ENCODE assay signal across 17 cellular contexts in genomic region chr2:133139847-133140533, GRCh38.
DNase-seq lines count a peak whose midpoint lies in the region; ATAC-seq and TF ChIP-seq lines count a peak whose summit lies in the region.
"Had no signal": no experiment of that assay in that cellular context is flagged by ENCODE, and none has a peak within 500 bp of the region (broad histone marks: within the 10 kb centered on the region; RNA-seq: fewer than 3 reads in every experiment).

No MANE protein-coding gene starts in this region.

- no peak overlapping the region for H3K23ac ChIP-seq in neuronal stem cell (ENCODE audit: low read depth, low read length, poor library complexity)

- no peak overlapping the region for H3K4me2 ChIP-seq in neuronal stem cell (ENCODE audit: insufficient read depth, low read length, poor library complexity, severe bottlenecking)

- H3K4me1 Mint-ChIP-seq in endodermal cell, result peaks cover 29% of the 10 kb centered on the region
- H3K4me1 Mint-ChIP-seq: naive thymus-derived CD4-positive, alpha-beta T cell had no signal

- H3K36me3 Mint-ChIP-seq in endodermal cell (ENCODE audit: low read depth), result no peaks in the 10 kb centered on the region
- H3K36me3 Mint-ChIP-seq: naive thymus-derived CD4-positive, alpha-beta T cell had no signal

- H3K9ac ChIP-seq in HUES6 (ENCODE audit: low read length) (peak overlapping the region; percentile 16), endodermal cell (ENCODE audit: extremely low read depth, low read length, poor library complexity, severe bottlenecking) (no peak overlapping the region), neuronal stem cell (ENCODE audit: low read depth, low read length, poor library complexity) (no peak overlapping the region)

- no peak overlapping the region for H3K14ac ChIP-seq in neuronal stem cell (ENCODE audit: low read length)

- ATAC-seq in GM18861 (IDR thresholded peaks at IDR 0.05; ENCODE audit: unreplicated experiment) (peak; percentile 52), GM21576 (IDR thresholded peaks at IDR 0.05; ENCODE audit: unreplicated experiment) (no peak)
- ATAC-seq: left lung; naive thymus-derived CD4-positive, alpha-beta T cell had no signal

- H2AFZ ChIP-seq in neuronal stem cell (ENCODE audit: low read length), result no peak overlapping the region

- H3K27me3 ChIP-seq in HUES6 (ENCODE audit: control insufficient read depth, insufficient read depth, low read length) (no peaks in the 10 kb centered on the region), endodermal cell (ENCODE audit: control insufficient read depth, insufficient read depth, low read length, poor library complexity, severe bottlenecking) (no peaks in the 10 kb centered on the region), neuronal stem cell (ENCODE audit: control insufficient read depth in 3 of 3, insufficient read depth in 3 of 3, low read depth in 1 of 3, low read length in 3 of 3) (no peaks in the 10 kb centered on the region)
- H3K27me3 ChIP-seq: breast epithelium, left lung, right lobe of liver, SJSA1 had no signal

- DNase-seq in endodermal cell (no peak), neuronal stem cell (ENCODE audit: low spot score) (peak; percentile 6), RKO (ENCODE audit: low spot score) (no peak), NCI-H2081 treated with DMSO at 0.1 percent for 48 hours (lab: John Stamatoyannopoulos, UW) (no peak)
- DNase-seq in central memory CD4-positive, alpha-beta T cell, result no peak
- DNase-seq: DMS79 treated with DMSO at 0.1 percent for 48 hours; KBM-7; left lung; naive thymus-derived CD4-positive, alpha-beta T cell; NCI-H1694; right lobe of liver; stimulated activated CD4-positive, alpha-beta T cell treated with anti-CD3 and anti-CD28 coated beads, Interleukin-2, amount 100 ng/mL, for 48 hours had no signal

- H4K91ac ChIP-seq in neuronal stem cell (ENCODE audit: low read depth, low read length, poor library complexity), result no peak overlapping the region

- peaks cover 1% of the 10 kb centered on the region for H3K79me1 ChIP-seq in neuronal stem cell (ENCODE audit: low read depth, low read length)

- H3K27me3 Mint-ChIP-seq in endodermal cell (ENCODE audit: insufficient read depth), result peaks cover 18% of the 10 kb centered on the region
- H3K27me3 Mint-ChIP-seq: naive thymus-derived CD4-positive, alpha-beta T cell had no signal

- H3K4ac ChIP-seq in neuronal stem cell (ENCODE audit: low read length), result no peak overlapping the region

- no peak overlapping the region for H3K18ac ChIP-seq in neuronal stem cell (ENCODE audit: low read length)

- H3K4me3 Mint-ChIP-seq in endodermal cell, result no peak overlapping the region
- H3K4me3 Mint-ChIP-seq: naive thymus-derived CD4-positive, alpha-beta T cell had no signal

- peak overlapping the region; percentile 3 for H3K27ac Mint-ChIP-seq in endodermal cell
- H3K27ac Mint-ChIP-seq: naive thymus-derived CD4-positive, alpha-beta T cell had no signal

- H3K27ac ChIP-seq in HUES6 (ENCODE audit: low read depth, low read length) (peak overlapping the region; percentile 77; the same call in 1 of the 2 replicates), endodermal cell (ENCODE audit: low read depth, low read length) (peak overlapping the region; percentile 53), neuronal stem cell (replicated peaks; ENCODE audit: low read length) (no peak overlapping the region)
- H3K27ac ChIP-seq: breast epithelium, left lung, right lobe of liver, SJSA1 had no signal

- no peaks in the 10 kb centered on the region for H3K9me3 Mint-ChIP-seq in endodermal cell

- no peak overlapping the region for H2BK5ac ChIP-seq in neuronal stem cell (ENCODE audit: low read length)

- no peak overlapping the region for H2BK15ac ChIP-seq in neuronal stem cell (ENCODE audit: low read length)

- no peak overlapping the region for H2BK12ac ChIP-seq in neuronal stem cell (ENCODE audit: low read length)

- H3K36me3 ChIP-seq in HUES6 (ENCODE audit: control insufficient read depth, insufficient read depth, low read length), result no peaks in the 10 kb centered on the region
- H3K36me3 ChIP-seq in endodermal cell (ENCODE audit: control insufficient read depth, insufficient read depth, low read length), result no peaks in the 10 kb centered on the region
- peaks cover 0 to 9% of the 10 kb centered on the region in 2 donors for H3K36me3 ChIP-seq in neuronal stem cell (replicated peaks in 1 of 2; ENCODE audit: control insufficient read depth in 2 of 2, insufficient read depth in 2 of 2, low read length in 2 of 2)
- H3K36me3 ChIP-seq: breast epithelium, left lung, right lobe of liver, SJSA1 had no signal

- TF ChIP-seq CTCF in endodermal cell (conservative IDR thresholded peaks at IDR 0.05), result no peak

- H2AK5ac ChIP-seq in neuronal stem cell (ENCODE audit: low read depth, low read length), result no peak overlapping the region

- no peaks in the 10 kb centered on the region for H3K9me3 ChIP-seq in HUES6 (ENCODE audit: control insufficient read depth, insufficient read depth, low read depth, low read length)
- H3K9me3 ChIP-seq in endodermal cell (ENCODE audit: control insufficient read depth, low read length), result no peaks in the 10 kb centered on the region
- no peaks in the 10 kb centered on the region for H3K9me3 ChIP-seq in neuronal stem cell (replicated peaks in 1 of 2; ENCODE audit: control insufficient read depth in 2 of 2, insufficient read depth in 1 of 2, low read depth in 1 of 2, low read length in 2 of 2)
- H3K9me3 ChIP-seq: breast epithelium, left lung, right lobe of liver, SJSA1 had no signal

- 60 to 61% methylated on average over 4 of the region's 4 CpGs for WGBS in endodermal cell (ENCODE audit: insufficient coverage in 1 of 2, insufficient read length in 1 of 2), 2 experiments
- no CpG with 5 or more reads among the region's 4 CpGs for WGBS in neuronal stem cell (ENCODE audit: extremely low coverage in 2 of 2, insufficient read length in 2 of 2, insufficient replicate concordance in 1 of 2), 2 donors

- H4K8ac ChIP-seq in neuronal stem cell (ENCODE audit: low read depth, low read length), result no peak overlapping the region

- H3K4me1 ChIP-seq in HUES6 (ENCODE audit: control insufficient read depth, insufficient read depth, low read length), result peaks cover 33% of the 10 kb centered on the region
- H3K4me1 ChIP-seq in endodermal cell (ENCODE audit: control insufficient read depth, insufficient read depth, low read length), result peaks cover 4% of the 10 kb centered on the region
- H3K4me1 ChIP-seq in neuronal stem cell (ENCODE audit: control insufficient read depth in 2 of 2, insufficient read depth in 1 of 2, low read depth in 1 of 2, low read length in 2 of 2), result peaks cover 3 to 14% of the 10 kb centered on the region in 2 donors
- H3K4me1 ChIP-seq: breast epithelium, left lung, right lobe of liver, SJSA1 had no signal

- no peak overlapping the region for H2BK120ac ChIP-seq in neuronal stem cell (ENCODE audit: low read depth, low read length)

- H3K4me3 ChIP-seq in HUES6 (ENCODE audit: low read depth, low read length) (peak overlapping the region; percentile 23), endodermal cell (ENCODE audit: low read length) (peak overlapping the region; percentile 27), neuronal stem cell (ENCODE audit: low read length in 2 of 2) (no peak overlapping the region)
- H3K4me3 ChIP-seq: breast epithelium, left lung, right lobe of liver, SJSA1 had no signal

Comparison
In these comparisons a context has a peak if more than half of its experiments do, and no peak if none do; other contexts are left out.
1. H3K4me3 ChIP-seq: peak in HUES6 (single experiment) and endodermal cell (single experiment); none in neuronal stem cell (0 of 2).